Comparison of ENCODE assay signal across 7 cellular contexts in genomic region chr12:56158029-56158925, GRCh38.
A peak's percentile ranks its signal among the peaks of the same experiment; 100 is the strongest.
DNase-seq lines count a peak whose midpoint lies in the region; ATAC-seq, FAIRE-seq and TF ChIP-seq lines count a peak whose summit lies in the region.

Gene MYL6 (plus strand): TSS chr12:56158359. CDS start chr12:56158402, 43 bp downstream.

- peak; percentile 96 for FAIRE-seq in GM18507 (lab: Jason Lieb, UNC)

- no peak for TF ChIP-seq CTCF in retinal pigment epithelial cell (conservative IDR thresholded peaks at IDR 0.05; ENCODE audit: low read depth, low read length)

- DNase-seq in GM18507 (ENCODE audit: extremely low spot score, insufficient read length, low read depth) (peak; percentile 80), NCI-H2029 treated with DMSO at 0.1 percent for 48 hours (lab: John Stamatoyannopoulos, UW) (peak; percentile 94), T-helper 9 cell (peak; percentile 85), astrocyte of the hippocampus (ENCODE audit: low read depth, low spot score) (peak; percentile 98), hypothalamus (lab: John Stamatoyannopoulos, UW) (peak; percentile 33 to 99 (median 92)), retinal pigment epithelial cell (ENCODE audit: low read depth) (peak; percentile 93)

- H3K4me3 ChIP-seq in retinal pigment epithelial cell (ENCODE audit: low read length), result peak within 1 kb of the TSS; percentile 99

- ATAC-seq in HG03025 (IDR thresholded peaks at IDR 0.05; ENCODE audit: low FRiP score, unreplicated experiment), result peak; percentile 65

Comparison
In these comparisons a context has a peak if more than half of its experiments do, and no peak if none do; other contexts are left out.
1. Peak in every context shown above with its lines: DNase-seq, ATAC-seq and H3K4me3 ChIP-seq.